Comparison of ENCODE assay signal across 23 cellular contexts in genomic region chr10:132314336-132314735, GRCh38. TPM values are rescaled to one million over a fixed set of nuclear protein-coding genes. Genes with fewer than 3 reads are reported as not detected.
A peak's percentile ranks its signal among the peaks of the same experiment; 100 is the strongest.
DNase-seq lines count a peak whose midpoint lies in the region; ATAC-seq, FAIRE-seq and TF ChIP-seq lines count a peak whose summit lies in the region.
"Had no signal": no experiment of that assay in that cellular context is flagged by ENCODE, and none has a peak within 500 bp of the region (broad histone marks: within the 10 kb centered on the region; RNA-seq: fewer than 3 reads in every experiment).

No MANE protein-coding gene starts in this region.

- H3K9ac ChIP-seq in astrocyte (ENCODE audit: low read length) (no peak overlapping the region), mammary epithelial cell (ENCODE audit: insufficient read depth, low read length) (no peak overlapping the region)
- H3K9ac ChIP-seq: BLaER1 treated with 17β-estradiol and CSF1 and Interleukin-3, amounts not matched to agents 10 nM and 100 nM had no signal

- no peak for DNase-seq in activated naive CD4-positive, alpha-beta T cell treated with anti-CD3 and anti-CD28 coated beads, Interleukin-2, amount 50 U/mL, for 72 hours (ENCODE audit: low spot score in 2 of 2)
- DNase-seq in astrocyte (ENCODE audit: low read depth) (no peak), heart right ventricle (no peak), osteocyte (ENCODE audit: extremely low spot score, unreplicated experiment) (no peak), mammary epithelial cell (no peak)
- DNase-seq: AML-193; Caco-2; Calu3; CD4-positive, alpha-beta T cell; CD8-positive, alpha-beta T cell; DMS79 treated with DMSO at 0.1 percent for 48 hours; GDM1 had no signal

- no peaks in the 10 kb centered on the region for H3K4me1 ChIP-seq in astrocyte (ENCODE audit: insufficient read depth, low read length)
- H3K4me1 ChIP-seq in heart right ventricle = peaks cover 0 to 4% (median 0%) of the 10 kb centered on the region in 9 donors
- H3K4me1 ChIP-seq in mammary epithelial cell (ENCODE audit: insufficient read depth, low read length) = no peaks in the 10 kb centered on the region
- H3K4me1 ChIP-seq: Caco-2 had no signal

- no peak for ATAC-seq in activated naive CD4-positive, alpha-beta T cell treated with anti-CD3 and anti-CD28 coated beads, Interleukin-2, amount 50 U/mL, for 72 hours
- no peak for ATAC-seq in heart right ventricle
- ATAC-seq: CD8-positive, alpha-beta T cell; GM12878 had no signal

- peak; percentile 46 for FAIRE-seq in A204.1 (lab: Jason Lieb, UNC)
- FAIRE-seq in G401.6 (lab: Jason Lieb, UNC) = peak; percentile 25
- FAIRE-seq in astrocyte (lab: Jason Lieb, UNC) = no peak
- FAIRE-seq: D721Med, GM12878, GM12892, GM18507 had no signal

- BruUV-seq in mammary epithelial cell (replicated peaks; lab: Mats Ljungman, UMichigan) = no TSS peak

- H3K36me3 ChIP-seq in astrocyte (ENCODE audit: insufficient read depth, low read length) (no peaks in the 10 kb centered on the region), heart right ventricle (no peaks in the 10 kb centered on the region), mammary epithelial cell (ENCODE audit: insufficient read depth, low read length) (no peaks in the 10 kb centered on the region)

- dilution Hi-C loops in mammary epithelial cell (cut with HindIII; ENCODE audit: low sequenced_read_pairs) = no loop called here

- intact Hi-C loops in heart right ventricle (cut with DNase I) (no loop called here), mammary epithelial cell (cut with micrococcal nuclease) (no loop called here)

- no peak overlapping the region for H3K4me2 ChIP-seq in astrocyte (ENCODE audit: low read length)
- H3K4me2 ChIP-seq in mammary epithelial cell (ENCODE audit: insufficient read depth, low read depth, low read length) = no peak overlapping the region
- H3K4me2 ChIP-seq: BLaER1 treated with 17β-estradiol and CSF1 and Interleukin-3, amounts not matched to agents 10 nM and 100 nM had no signal

- H3K36me3 Mint-ChIP-seq in activated naive CD4-positive, alpha-beta T cell treated with anti-CD3 and anti-CD28 coated beads, Interleukin-2, amount 50 U/mL, for 24 hours = no peaks in the 10 kb centered on the region
- no peaks in the 10 kb centered on the region for H3K36me3 Mint-ChIP-seq in activated naive CD4-positive, alpha-beta T cell treated with anti-CD3 and anti-CD28 coated beads, Interleukin-2, amount 50 U/mL, for 72 hours
- H3K36me3 Mint-ChIP-seq in astrocyte (ENCODE audit: low read depth, unreplicated experiment) = no peaks in the 10 kb centered on the region
- H3K36me3 Mint-ChIP-seq in osteocyte (ENCODE audit: unreplicated experiment) = peaks cover 5% of the 10 kb centered on the region
- H3K36me3 Mint-ChIP-seq: CD8-positive, alpha-beta T cell had no signal

- H2AFZ ChIP-seq in astrocyte (ENCODE audit: low read depth, low read length) (no peak overlapping the region), mammary epithelial cell (ENCODE audit: low read depth, low read length) (no peak overlapping the region)

- H3K4me1 Mint-ChIP-seq in activated naive CD4-positive, alpha-beta T cell treated with anti-CD3 and anti-CD28 coated beads, Interleukin-2, amount 50 U/mL, for 24 hours = no peaks in the 10 kb centered on the region
- H3K4me1 Mint-ChIP-seq in astrocyte (ENCODE audit: low read depth, unreplicated experiment) (peaks cover under 1% of the 10 kb centered on the region), osteocyte (ENCODE audit: unreplicated experiment) (peaks cover 16% of the 10 kb centered on the region)
- H3K4me1 Mint-ChIP-seq: B cell had no signal

- H4K20me1 ChIP-seq in astrocyte (ENCODE audit: insufficient read depth, low read length) (no peaks in the 10 kb centered on the region), mammary epithelial cell (ENCODE audit: insufficient read depth, low read length) (no peaks in the 10 kb centered on the region)

- H3K27ac Mint-ChIP-seq in activated naive CD4-positive, alpha-beta T cell treated with anti-CD3 and anti-CD28 coated beads, Interleukin-2, amount 50 U/mL, for 24 hours = peak overlapping the region; percentile 30
- no peak overlapping the region for H3K27ac Mint-ChIP-seq in activated naive CD4-positive, alpha-beta T cell treated with anti-CD3 and anti-CD28 coated beads, Interleukin-2, amount 50 U/mL, for 72 hours
- H3K27ac Mint-ChIP-seq in astrocyte (ENCODE audit: unreplicated experiment) (peak overlapping the region; percentile 16), osteocyte (ENCODE audit: unreplicated experiment) (no peak overlapping the region)
- H3K27ac Mint-ChIP-seq: B cell; CD4-positive, alpha-beta T cell; CD8-positive, alpha-beta T cell had no signal

- TF ChIP-seq CTCF in astrocyte (IDR thresholded peaks at IDR 0.05; ENCODE audit: insufficient read depth, low read depth, low read length) (no peak), heart right ventricle (IDR thresholded peaks at IDR 0.05) (no peak), osteocyte (IDR thresholded peaks at IDR 0.05) (no peak), mammary epithelial cell (conservative IDR thresholded peaks at IDR 0.05 in 1 of 2, IDR thresholded peaks at IDR 0.05 in 1 of 2; ENCODE audit: extremely low read depth in 1 of 2, insufficient read depth in 1 of 2, low read depth in 1 of 2, low read length in 2 of 2) (no peak)

- no peak overlapping the region for H3K4me3 Mint-ChIP-seq in activated naive CD4-positive, alpha-beta T cell treated with anti-CD3 and anti-CD28 coated beads, Interleukin-2, amount 50 U/mL, for 24 hours
- H3K4me3 Mint-ChIP-seq in astrocyte (ENCODE audit: unreplicated experiment) = no peak overlapping the region
- no peak overlapping the region for H3K4me3 Mint-ChIP-seq in osteocyte (ENCODE audit: unreplicated experiment)
- H3K4me3 Mint-ChIP-seq: B cell; CD4-positive, alpha-beta T cell; CD8-positive, alpha-beta T cell had no signal

- H3K27me3 Mint-ChIP-seq in activated naive CD4-positive, alpha-beta T cell treated with anti-CD3 and anti-CD28 coated beads, Interleukin-2, amount 50 U/mL, for 24 hours = no peaks in the 10 kb centered on the region
- H3K27me3 Mint-ChIP-seq in astrocyte (ENCODE audit: low read depth, unreplicated experiment) = peaks cover 16% of the 10 kb centered on the region
- H3K27me3 Mint-ChIP-seq in osteocyte (ENCODE audit: unreplicated experiment) = no peaks in the 10 kb centered on the region
- H3K27me3 Mint-ChIP-seq: CD4-positive, alpha-beta T cell had no signal

- no peaks in the 10 kb centered on the region for H3K9me3 ChIP-seq in astrocyte (ENCODE audit: insufficient read depth, low read depth, low read length)
- H3K9me3 ChIP-seq in heart right ventricle = peaks cover 0 to 13% (median 0%) of the 10 kb centered on the region in 11 donors
- no peaks in the 10 kb centered on the region for H3K9me3 ChIP-seq in mammary epithelial cell (replicated peaks; ENCODE audit: insufficient read depth, low read length)

- H3K79me2 ChIP-seq in astrocyte (ENCODE audit: insufficient read depth, low read length) (no peaks in the 10 kb centered on the region), mammary epithelial cell (ENCODE audit: insufficient read depth, low read length) (no peaks in the 10 kb centered on the region)

- WGBS in heart right ventricle, 2 donors = 99% methylated on average over 4 of the region's 4 CpGs
- 94% methylated on average over 4 of the region's 4 CpGs for WGBS in mammary epithelial cell (ENCODE audit: low coverage, missing lambda C conversion rate)

- CTCF ChIA-PET in mammary epithelial cell (lab: Charles Lee; ENCODE audit: low non-redundant PET) = interaction anchor here (0.6 kb wide), 1 partner anchor 257 kb away, joined by 3 read pairs; no protein-coding TSS in a partner anchor

- H3K9me3 Mint-ChIP-seq in activated naive CD4-positive, alpha-beta T cell treated with anti-CD3 and anti-CD28 coated beads, Interleukin-2, amount 50 U/mL, for 24 hours = no peaks in the 10 kb centered on the region
- peaks cover 0 to 8% of the 10 kb centered on the region in 2 donors for H3K9me3 Mint-ChIP-seq in activated naive CD4-positive, alpha-beta T cell treated with anti-CD3 and anti-CD28 coated beads, Interleukin-2, amount 50 U/mL, for 72 hours
- H3K9me3 Mint-ChIP-seq in astrocyte (ENCODE audit: unreplicated experiment) = peaks cover 6% of the 10 kb centered on the region
- H3K9me3 Mint-ChIP-seq in osteocyte (ENCODE audit: unreplicated experiment) = peaks cover 4% of the 10 kb centered on the region
- H3K9me3 Mint-ChIP-seq: CD4-positive, alpha-beta T cell had no signal

- no peak overlapping the region for H3K4me3 ChIP-seq in astrocyte (ENCODE audit: insufficient read depth, low read depth, low read length)
- no peak overlapping the region for H3K4me3 ChIP-seq in heart right ventricle
- H3K4me3 ChIP-seq in mammary epithelial cell (replicated peaks in 1 of 3; ENCODE audit: insufficient read depth in 1 of 3, low read depth in 2 of 3, low read length in 3 of 3) = no peak overlapping the region
- H3K4me3 ChIP-seq: BLaER1 treated with 17β-estradiol and CSF1 and Interleukin-3, amounts not matched to agents 10 nM and 100 nM; GM12878 had no signal

- no peak overlapping the region for H3K27ac ChIP-seq in astrocyte (ENCODE audit: low read depth, low read length)
- no peak overlapping the region for H3K27ac ChIP-seq in heart right ventricle
- H3K27ac ChIP-seq in mammary epithelial cell (ENCODE audit: insufficient read depth, low read depth, low read length) = no peak overlapping the region
- H3K27ac ChIP-seq: 22Rv1; BLaER1 treated with 17β-estradiol and CSF1 and Interleukin-3, amounts not matched to agents 10 nM and 100 nM; C4-2B had no signal

- H3K27me3 ChIP-seq in astrocyte (ENCODE audit: insufficient read depth, low read length) (peaks cover 3% of the 10 kb centered on the region), heart right ventricle (no peaks in the 10 kb centered on the region), mammary epithelial cell (ENCODE audit: insufficient read depth, low read length) (no peaks in the 10 kb centered on the region)

- in situ Hi-C loops in mammary epithelial cell (cut with MboI; ENCODE audit: low sequenced_read_pairs in 2 of 2) = no loop called here

RNA-seq across cellular contexts. Expression of gene STK32C, which starts 6.6 kb away (rescaled TPM):
- 10 to 100 TPM; 14.5 to 25.5 TPM for total RNA-seq in activated naive CD4-positive, alpha-beta T cell treated with anti-CD3 and anti-CD28 coated beads, Interleukin-2, amount 50 U/mL, for 72 hours
- total RNA-seq in astrocyte (12.3 and 13.6 TPM in 2 replicates), heart right ventricle (1 to 10 TPM; 2.7 to 7.7 (median 5.7) TPM), osteocyte (15.7 and 17.3 TPM in 2 replicates), mammary epithelial cell (1 to 10 TPM; 2.5 to 9.2 TPM)
- polyA plus RNA-seq in heart right ventricle (1 to 10 TPM; 4.7 to 8.9 TPM), mammary epithelial cell (9.0 TPM)
- polyA minus RNA-seq in mammary epithelial cell = 0.36 TPM

RNA-seq across cellular contexts. Expression of gene LRRC27, which starts 17.7 kb away (rescaled TPM):
- total RNA-seq in activated naive CD4-positive, alpha-beta T cell treated with anti-CD3 and anti-CD28 coated beads, Interleukin-2, amount 50 U/mL, for 72 hours = 1 to 10 TPM; 4.1 to 7.2 TPM
- 7.8 and 8.0 TPM in 2 replicates for total RNA-seq in astrocyte
- total RNA-seq in heart right ventricle = 1 to 10 TPM; 3.0 to 8.1 (median 4.7) TPM
- 1 to 10 TPM; 3.5 to 6.0 TPM for polyA plus RNA-seq in heart right ventricle
- total RNA-seq in osteocyte = 17.9 and 18.9 TPM in 2 replicates
- total RNA-seq in mammary epithelial cell = 1 to 10 TPM; 6.1 to 6.8 TPM
- 2.0 TPM for polyA plus RNA-seq in mammary epithelial cell
- 1.3 TPM for polyA minus RNA-seq in mammary epithelial cell

Comparison
In these comparisons a context has a peak if more than half of its experiments do, and no peak if none do; other contexts are left out.
1. H3K27ac Mint-ChIP-seq: peak in activated naive CD4-positive, alpha-beta T cell treated with anti-CD3 and anti-CD28 coated beads, Interleukin-2, amount 50 U/mL, for 24 hours (single experiment) and astrocyte (single experiment); none in activated naive CD4-positive, alpha-beta T cell treated with anti-CD3 and anti-CD28 coated beads, Interleukin-2, amount 50 U/mL, for 72 hours (0 of 2) and osteocyte (single experiment).